19 cellular contexts compared by ENCODE assay signal in genomic region chr5:66015296-66015960, GRCh38.
"Had no signal": no experiment of that assay in that cellular context is flagged by ENCODE, and none has a peak within 500 bp of the region (broad histone marks: within the 10 kb centered on the region; RNA-seq: fewer than 3 reads in every experiment).

No MANE protein-coding gene starts in this region.

- H3K4me1 ChIP-seq: ascending aorta, colonic mucosa, parathyroid adenoma had no signal

- DNase-seq: activated CD4-positive, alpha-beta memory T cell treated with anti-CD3 and anti-CD28 coated beads for 36 hours; activated CD4-positive, alpha-beta T cell treated with anti-CD3 and anti-CD28 coated beads for 36 hours; activated CD8-positive, alpha-beta memory T cell treated with anti-CD3 and anti-CD28 coated beads, Interleukin-2, amount 10 ng/mL, durations not matched to agents 7 days and 5 days; activated naive CD4-positive, alpha-beta T cell treated with anti-CD3 and anti-CD28 coated beads, Interleukin-2, amount 10 ng/mL, durations not matched to agents 7 days and 5 days; activated T-cell treated with anti-CD3 and anti-CD28 coated beads, Interleukin-2, amount 50 U/mL, for 1 hour; colonic mucosa; effector CD8-positive, alpha-beta T cell; gastrocnemius medialis; heart right ventricle; left colon; naive B cell; stimulated activated CD4-positive, alpha-beta T cell treated with anti-CD3 and anti-CD28 coated beads, Interleukin-12 subunit alpha, Interleukin-12 subunit beta, amount 100 ng/mL, for 4 hours; stimulated activated CD4-positive, alpha-beta T cell treated with anti-CD3 and anti-CD28 coated beads, Interleukin-2, amount 100 ng/mL, for 24 hours; upper lobe of right lung had no signal

- H3K27me3 ChIP-seq: ascending aorta, colonic mucosa, gastrocnemius medialis, heart right ventricle, neutrophil, upper lobe of right lung had no signal

- H3K36me3 ChIP-seq: colonic mucosa, gastrocnemius medialis had no signal

- ATAC-seq: activated CD4-positive, alpha-beta T cell treated with anti-CD3 and anti-CD28 coated beads for 36 hours; activated CD8-positive, alpha-beta memory T cell treated with anti-CD3 and anti-CD28 coated beads, Interleukin-2, amount 10 ng/mL, durations not matched to agents 7 days and 5 days; gastrocnemius medialis; heart right ventricle; left colon; upper lobe of right lung had no signal

- H3K9me3 Mint-ChIP-seq: activated CD4-positive, alpha-beta memory T cell treated with anti-CD3 and anti-CD28 coated beads for 36 hours; activated naive CD4-positive, alpha-beta T cell treated with anti-CD3 and anti-CD28 coated beads, Interleukin-2, amount 10 ng/mL, durations not matched to agents 7 days and 5 days had no signal

- H3K4me3 Mint-ChIP-seq: activated CD4-positive, alpha-beta memory T cell treated with anti-CD3 and anti-CD28 coated beads for 36 hours; activated CD4-positive, alpha-beta T cell treated with anti-CD3 and anti-CD28 coated beads for 36 hours; activated CD8-positive, alpha-beta memory T cell treated with anti-CD3 and anti-CD28 coated beads, Interleukin-2, amount 10 ng/mL, durations not matched to agents 7 days and 5 days; activated naive CD4-positive, alpha-beta T cell treated with anti-CD3 and anti-CD28 coated beads, Interleukin-2, amount 10 ng/mL, durations not matched to agents 7 days and 5 days; naive B cell had no signal

- H3K27ac ChIP-seq: ascending aorta, colonic mucosa, gastrocnemius medialis, heart right ventricle, neutrophil, parathyroid adenoma, thoracic aorta, upper lobe of right lung had no signal

- H3K27me3 Mint-ChIP-seq: activated CD4-positive, alpha-beta memory T cell treated with anti-CD3 and anti-CD28 coated beads for 36 hours; activated CD4-positive, alpha-beta T cell treated with anti-CD3 and anti-CD28 coated beads for 36 hours; activated CD8-positive, alpha-beta memory T cell treated with anti-CD3 and anti-CD28 coated beads, Interleukin-2, amount 10 ng/mL, durations not matched to agents 7 days and 5 days; activated naive CD4-positive, alpha-beta T cell treated with anti-CD3 and anti-CD28 coated beads, Interleukin-2, amount 10 ng/mL, durations not matched to agents 7 days and 5 days; naive B cell had no signal

- H3K4me3 ChIP-seq: ascending aorta, colonic mucosa, gastrocnemius medialis, heart right ventricle, lung, thoracic aorta, upper lobe of right lung had no signal

- H3K27ac Mint-ChIP-seq: activated CD4-positive, alpha-beta memory T cell treated with anti-CD3 and anti-CD28 coated beads for 36 hours; activated CD4-positive, alpha-beta T cell treated with anti-CD3 and anti-CD28 coated beads for 36 hours; activated CD8-positive, alpha-beta memory T cell treated with anti-CD3 and anti-CD28 coated beads, Interleukin-2, amount 10 ng/mL, durations not matched to agents 7 days and 5 days; activated naive CD4-positive, alpha-beta T cell treated with anti-CD3 and anti-CD28 coated beads, Interleukin-2, amount 10 ng/mL, durations not matched to agents 7 days and 5 days had no signal

- H3K9me3 ChIP-seq: ascending aorta, colonic mucosa, gastrocnemius medialis, neutrophil, thoracic aorta, upper lobe of right lung had no signal
